ENCODE assay signal across 24 cellular contexts in genomic region chr5:11656940-11657339, GRCh38.
"Had no signal": no experiment of that assay in that cellular context is flagged by ENCODE, and none has a peak within 500 bp of the region (broad histone marks: within the 10 kb centered on the region; RNA-seq: fewer than 3 reads in every experiment).

No MANE protein-coding gene starts in this region.

- H2AFZ ChIP-seq: neural progenitor cell, parathyroid adenoma had no signal

- H3K27ac ChIP-seq: neural progenitor cell, ovary, parathyroid adenoma, psoas muscle, right lobe of liver, sigmoid colon, stomach, testis, tibial artery, transverse colon, upper lobe of right lung, uterus had no signal

- H3K4me2 ChIP-seq: neural progenitor cell had no signal

- H3K4me3 ChIP-seq: neural progenitor cell, ovary, psoas muscle, right lobe of liver, sigmoid colon, stomach, testis, tibial artery, transverse colon, upper lobe of right lung, uterus had no signal

- DNase-seq: natural killer cell; occipital lobe; ovary; posterior cingulate gyrus; psoas muscle; right cardiac atrium; right lobe of liver; sigmoid colon; small intestine; stimulated activated CD4-positive, alpha-beta T cell treated with anti-CD3 and anti-CD28 coated beads, Interleukin-15, amount 100 ng/mL, for 24 hours; stimulated activated CD4-positive, alpha-beta T cell treated with anti-CD3 and anti-CD28 coated beads, Interleukin-2, amount 100 ng/mL, for 24 hours; stimulated activated CD4-positive, alpha-beta T cell treated with anti-CD3 and anti-CD28 coated beads, Interleukin-2, amount 100 ng/mL, for 48 hours; stimulated activated CD4-positive, alpha-beta T cell treated with anti-CD3 and anti-CD28 coated beads, Interleukin-4, amount 100 ng/mL, for 24 hours; stimulated activated naive B cell treated with anti-CD40 and anti-IgM and Interleukin-4, amounts not matched to agents 10 μg/mL and 1 μg/mL and 100 μg/mL, for 72 hours; stimulated activated naive CD4-positive, alpha-beta T cell treated with Interleukin-2 at 50 U/mL for 16 hours; stomach; testis; tibial artery; transverse colon; upper lobe of right lung; uterus had no signal

- H3K27me3 ChIP-seq: neural progenitor cell, ovary, right lobe of liver, sigmoid colon, stomach, testis, tibial artery, transverse colon, upper lobe of right lung, uterus had no signal

- ATAC-seq: natural killer cell; psoas muscle; right cardiac atrium; right lobe of liver; stimulated activated effector memory CD8-positive, alpha-beta T cell treated with anti-CD3 and anti-CD28 coated beads, Interleukin-12 subunit alpha, Interleukin-12 subunit beta, amount 100 ng/mL, for 72 hours; stimulated activated naive B cell treated with anti-CD40 and anti-IgM and Interleukin-4, amounts not matched to agents 10 μg/mL and 1 μg/mL and 100 μg/mL, for 72 hours; upper lobe of right lung had no signal

- H3K36me3 ChIP-seq: neural progenitor cell, ovary, right lobe of liver, sigmoid colon, stomach, tibial artery, transverse colon, upper lobe of right lung, uterus had no signal

- H3K9ac ChIP-seq: neural progenitor cell, parathyroid adenoma had no signal

- H3K9me3 ChIP-seq: ovary, psoas muscle, right lobe of liver, stomach, testis, tibial artery, transverse colon, upper lobe of right lung, uterus had no signal

- H3K4me1 ChIP-seq: neural progenitor cell, parathyroid adenoma, psoas muscle, right lobe of liver, sigmoid colon, stomach, testis, tibial artery, transverse colon, upper lobe of right lung, uterus had no signal

- H3K79me2 ChIP-seq: parathyroid adenoma had no signal
